ENCODE assay signal across 28 cellular contexts in the genomic region with DNA sequence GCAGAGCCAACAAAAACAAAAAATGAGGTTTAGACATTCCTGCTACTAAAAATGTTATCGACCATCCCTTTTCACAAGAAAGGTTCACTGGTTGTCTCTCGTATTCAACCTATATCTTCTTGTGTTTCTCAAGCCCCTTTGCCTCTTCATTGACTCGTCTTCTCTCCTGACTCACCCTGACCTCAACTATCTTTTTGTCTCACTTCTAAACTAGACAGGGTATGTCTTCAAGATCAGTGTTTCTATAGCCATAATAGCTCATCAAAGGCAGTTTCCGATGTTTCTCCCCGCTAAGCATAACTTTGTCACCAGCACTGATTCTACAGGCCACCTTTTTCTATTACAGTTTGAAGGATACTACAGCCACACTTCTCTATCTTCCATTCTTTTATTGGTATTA.
"Had no signal": no experiment of that assay in that cellular context is flagged by ENCODE, and none has a peak within 500 bp of the region (broad histone marks: within the 10 kb centered on the region; RNA-seq: fewer than 3 reads in every experiment).

No MANE protein-coding gene starts in this region.

- DNase-seq: natural killer cell; occipital lobe; ovary; posterior cingulate gyrus; psoas muscle; right cardiac atrium; right lobe of liver; sigmoid colon; small intestine; stimulated activated CD4-positive, alpha-beta T cell treated with anti-CD3 and anti-CD28 coated beads, Interleukin-15, amount 100 ng/mL, for 24 hours; stimulated activated CD4-positive, alpha-beta T cell treated with anti-CD3 and anti-CD28 coated beads, Interleukin-2, amount 100 ng/mL, for 24 hours; stimulated activated CD4-positive, alpha-beta T cell treated with anti-CD3 and anti-CD28 coated beads, Interleukin-2, amount 100 ng/mL, for 48 hours; stimulated activated CD4-positive, alpha-beta T cell treated with anti-CD3 and anti-CD28 coated beads, Interleukin-4, amount 100 ng/mL, for 24 hours; stimulated activated naive B cell treated with anti-CD40 and anti-IgM and Interleukin-4, amounts not matched to agents 10 μg/mL and 1 μg/mL and 100 μg/mL, for 72 hours; stimulated activated naive CD4-positive, alpha-beta T cell treated with Interleukin-2 at 50 U/mL for 16 hours; stomach; thyroid gland; trophoblast cell; upper lobe of left lung had no signal

- H3K27ac Mint-ChIP-seq: natural killer cell; nephron; neural progenitor cell; progenitor cell of endocrine pancreas; stimulated activated effector memory CD8-positive, alpha-beta T cell treated with anti-CD3 and anti-CD28 coated beads, Interleukin-12 subunit alpha, Interleukin-12 subunit beta, amount 100 ng/mL, for 72 hours; stimulated activated naive B cell treated with anti-CD40 and anti-IgM and Interleukin-4, amounts not matched to agents 10 μg/mL and 1 μg/mL and 100 μg/mL, for 72 hours; stimulated activated naive CD8-positive, alpha-beta T cell treated with anti-CD3 and anti-CD28 coated beads, Interleukin-15, Interleukin-2, amounts not matched to agents 100 ng/mL and 50 ng/mL, for 24 hours had no signal

- H3K4me1 ChIP-seq: neural progenitor cell, parathyroid adenoma, right lobe of liver, sigmoid colon, stomach, thyroid gland, tibial nerve, upper lobe of left lung, vagina had no signal

- H3K27me3 ChIP-seq: neural progenitor cell, ovary, right lobe of liver, sigmoid colon, stomach, thyroid gland, tibial nerve, upper lobe of left lung, vagina had no signal

- H3K9ac ChIP-seq: neural progenitor cell, parathyroid adenoma had no signal

- H3K36me3 Mint-ChIP-seq: neural progenitor cell; stimulated activated effector memory CD8-positive, alpha-beta T cell treated with anti-CD3 and anti-CD28 coated beads, Interleukin-12 subunit alpha, Interleukin-12 subunit beta, amount 100 ng/mL, for 72 hours had no signal

- H3K36me3 ChIP-seq: neural progenitor cell, ovary, right lobe of liver, sigmoid colon, stomach, thoracic aorta, thyroid gland, tibial nerve, upper lobe of left lung, vagina had no signal

- H3K27ac ChIP-seq: neural progenitor cell, ovary, parathyroid adenoma, psoas muscle, right lobe of liver, sigmoid colon, stomach, thoracic aorta, thyroid gland, tibial nerve, upper lobe of left lung, vagina had no signal

- H3K9me3 Mint-ChIP-seq: stimulated activated effector memory CD8-positive, alpha-beta T cell treated with anti-CD3 and anti-CD28 coated beads, Interleukin-12 subunit alpha, Interleukin-12 subunit beta, amount 100 ng/mL, for 72 hours had no signal

- H3K4me3 Mint-ChIP-seq: natural killer cell; nephron; neural progenitor cell; stimulated activated effector memory CD8-positive, alpha-beta T cell treated with anti-CD3 and anti-CD28 coated beads, Interleukin-12 subunit alpha, Interleukin-12 subunit beta, amount 100 ng/mL, for 72 hours; stimulated activated naive B cell treated with anti-CD40 and anti-IgM and Interleukin-4, amounts not matched to agents 10 μg/mL and 1 μg/mL and 100 μg/mL, for 72 hours; stimulated activated naive CD8-positive, alpha-beta T cell treated with anti-CD3 and anti-CD28 coated beads, Interleukin-15, Interleukin-2, amounts not matched to agents 100 ng/mL and 50 ng/mL, for 24 hours had no signal

- H3K79me2 ChIP-seq: parathyroid adenoma had no signal

- H3K9me3 ChIP-seq: ovary, right lobe of liver, thyroid gland, vagina had no signal

- H3K4me2 ChIP-seq: neural progenitor cell had no signal

- H2AFZ ChIP-seq: neural progenitor cell, parathyroid adenoma had no signal

- H3K4me3 ChIP-seq: neural progenitor cell, ovary, psoas muscle, right lobe of liver, sigmoid colon, stomach, thoracic aorta, thyroid gland, tibial nerve, upper lobe of left lung, vagina had no signal

- H3K4me1 Mint-ChIP-seq: natural killer cell; nephron; neural progenitor cell; stimulated activated effector memory CD8-positive, alpha-beta T cell treated with anti-CD3 and anti-CD28 coated beads, Interleukin-12 subunit alpha, Interleukin-12 subunit beta, amount 100 ng/mL, for 72 hours had no signal

- ATAC-seq: natural killer cell; psoas muscle; right cardiac atrium; right lobe of liver; stimulated activated effector memory CD8-positive, alpha-beta T cell treated with anti-CD3 and anti-CD28 coated beads, Interleukin-12 subunit alpha, Interleukin-12 subunit beta, amount 100 ng/mL, for 72 hours; stimulated activated naive B cell treated with anti-CD40 and anti-IgM and Interleukin-4, amounts not matched to agents 10 μg/mL and 1 μg/mL and 100 μg/mL, for 72 hours had no signal
